31 cellular contexts compared by ENCODE assay signal in the genomic region with DNA sequence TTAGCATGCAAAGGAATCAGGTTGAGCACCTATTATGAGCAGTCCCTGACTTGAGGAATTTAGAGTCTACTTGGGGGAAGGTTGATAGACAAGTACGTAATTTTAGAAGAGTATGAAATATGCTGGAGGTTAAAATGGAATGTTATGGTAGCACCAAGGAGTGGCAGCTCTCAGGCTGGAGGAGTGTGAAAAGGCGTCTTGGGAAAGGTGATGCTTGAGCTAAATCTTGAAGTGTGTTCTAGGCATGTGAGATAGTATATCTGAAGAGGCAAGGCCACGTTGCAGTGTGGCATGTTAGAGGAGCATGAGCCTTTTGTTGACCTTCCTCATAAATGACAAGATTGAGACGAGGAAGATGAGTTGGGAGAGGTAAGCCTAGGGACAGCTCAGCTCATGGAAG. TPM values are rescaled to one million over a fixed set of nuclear protein-coding genes. Genes with fewer than 3 reads are reported as not detected.
"Had no signal": no experiment of that assay in that cellular context is flagged by ENCODE, and none has a peak within 500 bp of the region (broad histone marks: within the 10 kb centered on the region; RNA-seq: fewer than 3 reads in every experiment).

No MANE protein-coding gene starts in this region.

- H3K27me3 Mint-ChIP-seq: brain had no signal

- H3K9me3 Mint-ChIP-seq: activated B cell treated with CpG ODN at 0.5 μM for 24 hours; activated T-cell treated with anti-CD3 and anti-CD28 coated beads, Interleukin-2, amount 50 U/mL, for 4 hours; activated T-helper 1 cell treated with anti-CD3 and anti-CD28 coated beads, Interleukin-12 subunit alpha, Interleukin-12 subunit beta, Interleukin-2, Interleukin-4 antibody, amounts not matched to agents 30 ng/mL and 10 ng/mL and 1 ng/mL, durations not matched to agents 14 hours and 24 hours and 36 hours had no signal

- H3K4me3 Mint-ChIP-seq: activated B cell treated with CpG ODN at 0.5 μM for 24 hours; activated CD4-positive, alpha-beta memory T cell treated with anti-CD3 and anti-CD28 coated beads for 36 hours; activated naive CD4-positive, alpha-beta T cell treated with anti-CD3 and anti-CD28 coated beads for 36 hours; activated T-cell treated with anti-CD3 and anti-CD28 coated beads, Interleukin-2, amount 50 U/mL, for 4 hours; activated T-helper 1 cell treated with anti-CD3 and anti-CD28 coated beads, Interleukin-12 subunit alpha, Interleukin-12 subunit beta, Interleukin-2, Interleukin-4 antibody, amounts not matched to agents 30 ng/mL and 10 ng/mL and 1 ng/mL, durations not matched to agents 14 hours and 24 hours and 36 hours; brain; central memory CD8-positive, alpha-beta T cell had no signal

- H3K27ac ChIP-seq: adrenal gland, VCaP had no signal

- H3K27me3 ChIP-seq: adrenal gland had no signal

- H3K27ac Mint-ChIP-seq: activated B cell treated with CpG ODN at 0.5 μM for 24 hours; activated CD4-positive, alpha-beta memory T cell treated with anti-CD3 and anti-CD28 coated beads for 36 hours; activated naive CD4-positive, alpha-beta T cell treated with anti-CD3 and anti-CD28 coated beads for 36 hours; activated naive CD4-positive, alpha-beta T cell treated with anti-CD3 and anti-CD28 coated beads, Interleukin-2, amount 50 U/mL, for 72 hours; activated T-helper 1 cell treated with anti-CD3 and anti-CD28 coated beads, Interleukin-12 subunit alpha, Interleukin-12 subunit beta, Interleukin-2, Interleukin-4 antibody, amounts not matched to agents 30 ng/mL and 10 ng/mL and 1 ng/mL, durations not matched to agents 14 hours and 24 hours and 36 hours; brain had no signal

- H3K4me1 Mint-ChIP-seq: activated B cell treated with CpG ODN at 0.5 μM for 24 hours; central memory CD8-positive, alpha-beta T cell had no signal

- H3K36me3 Mint-ChIP-seq: activated CD4-positive, alpha-beta memory T cell treated with anti-CD3 and anti-CD28 coated beads for 36 hours had no signal

- H3K4me3 ChIP-seq: adrenal gland had no signal

- H3K4me1 ChIP-seq: adrenal gland had no signal

- H3K9me3 ChIP-seq: adrenal gland had no signal

- ATAC-seq: activated naive CD4-positive, alpha-beta T cell treated with anti-CD3 and anti-CD28 coated beads, Interleukin-2, amount 50 U/mL, for 72 hours; activated T-cell treated with anti-CD3 and anti-CD28 coated beads, Interleukin-2, amount 50 U/mL, for 4 hours; Panc1 had no signal

- DNase-seq: activated B cell treated with CpG ODN at 0.5 μM for 24 hours; activated CD4-positive, alpha-beta memory T cell treated with anti-CD3 and anti-CD28 coated beads for 36 hours; activated CD4-positive, alpha-beta T cell treated with anti-CD3 and anti-CD28 coated beads for 4 hours; activated CD4-positive, alpha-beta T cell treated with anti-CD3 and anti-CD28 coated beads, Interleukin-2, amount 50 U/mL, for 1 hour; activated CD4-positive, CD25-positive, alpha-beta regulatory T cell treated with anti-CD3 and anti-CD28 coated beads, Interleukin-2, amount 50 U/mL, for 72 hours; activated CD8-positive, alpha-beta memory T cell treated with anti-CD3 and anti-CD28 coated beads, Interleukin-2, amount 50 U/mL, for 4 hours; activated gamma-delta T cell treated with Interleukin-2 at 50 U/mL for 16 hours; activated naive CD4-positive, alpha-beta T cell treated with anti-CD3 and anti-CD28 coated beads for 36 hours; activated T-cell treated with anti-CD3 and anti-CD28 coated beads for 4 hours; activated T-cell treated with anti-CD3 and anti-CD28 coated beads, Interleukin-2, amount 50 U/mL, for 4 hours; adrenal gland; KG1; NCI-H1092 treated with DMSO at 0.1 percent for 48 hours; NCI-H146; NCI-H2029 treated with DMSO at 0.1 percent for 48 hours; NCI-H2107; NCI-H226; NCI-H446 treated with DMSO at 0.1 percent for 48 hours; NCI-H69; SIG-M5; SW 1271; T-helper 1 cell; T-helper 2 cell; T-helper 9 cell had no signal

- H3K36me3 ChIP-seq: adrenal gland had no signal

RNA-seq across cellular contexts. Expression of gene ADAM23, which starts 39.3 kb away (rescaled TPM):
- total RNA-seq: RPMI7951 had no signal
